Comparison of ENCODE assay signal across 9 cellular contexts in genomic region chr6:167833396-167833763, GRCh38. TPM values are rescaled to one million over a fixed set of nuclear protein-coding genes. Genes with fewer than 3 reads are reported as not detected.
DNase-seq lines count a peak whose midpoint lies in the region; ATAC-seq and TF ChIP-seq lines count a peak whose summit lies in the region.
"Had no signal": no experiment of that assay in that cellular context is flagged by ENCODE, and none has a peak within 500 bp of the region (broad histone marks: within the 10 kb centered on the region; RNA-seq: fewer than 3 reads in every experiment).

No MANE protein-coding gene starts in this region.

- intact Hi-C loops in activated T-helper 1 cell treated with anti-CD3 and anti-CD28 coated beads, Interleukin-12 subunit alpha, Interleukin-12 subunit beta, Interleukin-2, Interleukin-4 antibody, amounts not matched to agents 30 ng/mL and 10 ng/mL and 1 ng/mL, durations not matched to agents 14 hours and 24 hours and 36 hours (cut with micrococcal nuclease): loop anchor here (1.0 to 2.0 kb wide), 3 partner anchors 24 to 127 kb away; no protein-coding TSS in a partner anchor
- intact Hi-C loops in mucosa of descending colon (cut with DNase I, micrococcal nuclease): no loop called here

- H3K36me3 Mint-ChIP-seq in activated T-helper 1 cell treated with anti-CD3 and anti-CD28 coated beads, Interleukin-12 subunit alpha, Interleukin-12 subunit beta, Interleukin-2, Interleukin-4 antibody, amounts not matched to agents 30 ng/mL and 10 ng/mL and 1 ng/mL, durations not matched to agents 14 hours and 24 hours and 36 hours (ENCODE audit: low read depth): peaks cover 8% of the 10 kb centered on the region
- H3K36me3 Mint-ChIP-seq in progenitor cell of endocrine pancreas (ENCODE audit: insufficient read depth): peaks cover 7% of the 10 kb centered on the region

- no peak overlapping the region for H3K4me3 ChIP-seq in mucosa of descending colon

- H3K9me3 Mint-ChIP-seq in activated T-helper 1 cell treated with anti-CD3 and anti-CD28 coated beads, Interleukin-12 subunit alpha, Interleukin-12 subunit beta, Interleukin-2, Interleukin-4 antibody, amounts not matched to agents 30 ng/mL and 10 ng/mL and 1 ng/mL, durations not matched to agents 14 hours and 24 hours and 36 hours: no peaks in the 10 kb centered on the region
- H3K9me3 Mint-ChIP-seq in progenitor cell of endocrine pancreas (ENCODE audit: low read depth): no peaks in the 10 kb centered on the region

- peaks cover 26% of the 10 kb centered on the region for H3K4me1 ChIP-seq in mucosa of descending colon (ENCODE audit: low read depth)

- no peak for DNase-seq in activated T-helper 1 cell treated with anti-CD3 and anti-CD28 coated beads, Interleukin-12 subunit alpha, Interleukin-12 subunit beta, Interleukin-2, Interleukin-4 antibody, amounts not matched to agents 30 ng/mL and 10 ng/mL and 1 ng/mL, durations not matched to agents 14 hours and 24 hours and 36 hours (ENCODE audit: low spot score)
- no peak for DNase-seq in progenitor cell of endocrine pancreas (ENCODE audit: low spot score, unreplicated experiment)
- no peak for DNase-seq in Ammon's horn (ENCODE audit: low spot score)
- DNase-seq in mucosa of descending colon: no peak
- no peak for DNase-seq in NCI-H524 treated with DMSO at 0.1 percent for 48 hours (lab: John Stamatoyannopoulos, UW)
- DNase-seq: NCI-H2029 treated with DMSO at 0.1 percent for 48 hours had no signal

- H3K4me3 Mint-ChIP-seq in activated T-helper 1 cell treated with anti-CD3 and anti-CD28 coated beads, Interleukin-12 subunit alpha, Interleukin-12 subunit beta, Interleukin-2, Interleukin-4 antibody, amounts not matched to agents 30 ng/mL and 10 ng/mL and 1 ng/mL, durations not matched to agents 14 hours and 24 hours and 36 hours: peak overlapping the region; percentile 45
- no peak overlapping the region for H3K4me3 Mint-ChIP-seq in progenitor cell of endocrine pancreas (ENCODE audit: low read depth)

- H3K9me3 ChIP-seq in mucosa of descending colon: no peaks in the 10 kb centered on the region

- peaks cover 23% of the 10 kb centered on the region for H3K27me3 Mint-ChIP-seq in activated T-helper 1 cell treated with anti-CD3 and anti-CD28 coated beads, Interleukin-12 subunit alpha, Interleukin-12 subunit beta, Interleukin-2, Interleukin-4 antibody, amounts not matched to agents 30 ng/mL and 10 ng/mL and 1 ng/mL, durations not matched to agents 14 hours and 24 hours and 36 hours (ENCODE audit: insufficient read depth)
- H3K27me3 Mint-ChIP-seq in progenitor cell of endocrine pancreas: no peaks in the 10 kb centered on the region

- H3K4me1 Mint-ChIP-seq in activated T-helper 1 cell treated with anti-CD3 and anti-CD28 coated beads, Interleukin-12 subunit alpha, Interleukin-12 subunit beta, Interleukin-2, Interleukin-4 antibody, amounts not matched to agents 30 ng/mL and 10 ng/mL and 1 ng/mL, durations not matched to agents 14 hours and 24 hours and 36 hours (ENCODE audit: low read depth): peaks cover 54% of the 10 kb centered on the region
- peaks cover 63% of the 10 kb centered on the region for H3K4me1 Mint-ChIP-seq in progenitor cell of endocrine pancreas (ENCODE audit: low read depth)

- TF ChIP-seq CTCF in progenitor cell of endocrine pancreas (IDR thresholded peaks at IDR 0.05; ENCODE audit: unreplicated experiment) (no peak), mucosa of descending colon (IDR thresholded peaks at IDR 0.05) (no peak)

- H3K27ac Mint-ChIP-seq in activated T-helper 1 cell treated with anti-CD3 and anti-CD28 coated beads, Interleukin-12 subunit alpha, Interleukin-12 subunit beta, Interleukin-2, Interleukin-4 antibody, amounts not matched to agents 30 ng/mL and 10 ng/mL and 1 ng/mL, durations not matched to agents 14 hours and 24 hours and 36 hours: peak overlapping the region; percentile 46
- H3K27ac Mint-ChIP-seq in progenitor cell of endocrine pancreas: peak overlapping the region; percentile 91

- ATAC-seq in GM19438 (IDR thresholded peaks at IDR 0.05; ENCODE audit: low read depth, unreplicated experiment) (peak; percentile 17), HG02943 (IDR thresholded peaks at IDR 0.05; ENCODE audit: low read depth, unreplicated experiment) (peak; percentile 16), mucosa of descending colon (no peak), SK-N-SH treated with all-trans-retinoic acid at 6 μM for 48 hours (no peak)

- H3K36me3 ChIP-seq in mucosa of descending colon (ENCODE audit: low read depth): no peaks in the 10 kb centered on the region

TF ChIP-seq in SK-N-SH treated with all-trans-retinoic acid at 6 μM for 48 hours, 23 proteins besides CTCF, POLR2A, EP300 and RAD21:
- TF ChIP-seq, protein P1, sequence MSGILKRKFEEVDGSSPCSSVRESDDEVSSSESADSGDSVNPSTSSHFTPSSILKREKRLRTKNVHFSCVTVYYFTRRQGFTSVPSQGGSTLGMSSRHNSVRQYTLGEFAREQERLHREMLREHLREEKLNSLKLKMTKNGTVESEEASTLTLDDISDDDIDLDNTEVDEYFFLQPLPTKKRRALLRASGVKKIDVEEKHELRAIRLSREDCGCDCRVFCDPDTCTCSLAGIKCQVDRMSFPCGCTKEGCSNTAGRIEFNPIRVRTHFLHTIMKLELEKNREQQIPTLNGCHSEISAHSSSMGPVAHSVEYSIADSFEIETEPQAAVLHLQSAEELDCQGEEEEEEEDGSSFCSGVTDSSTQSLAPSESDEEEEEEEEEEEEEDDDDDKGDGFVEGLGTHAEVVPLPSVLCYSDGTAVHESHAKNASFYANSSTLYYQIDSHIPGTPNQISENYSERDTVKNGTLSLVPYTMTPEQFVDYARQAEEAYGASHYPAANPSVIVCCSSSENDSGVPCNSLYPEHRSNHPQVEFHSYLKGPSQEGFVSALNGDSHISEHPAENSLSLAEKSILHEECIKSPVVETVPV (CRISPR knock-in tag; IDR thresholded peaks at IDR 0.05): no peak
- TF ChIP-seq ZNF70 (CRISPR knock-in tag; IDR thresholded peaks at IDR 0.05) (no peak), ZC3H10 (CRISPR knock-in tag; IDR thresholded peaks at IDR 0.05) (no peak), TCF4 (CRISPR knock-in tag; IDR thresholded peaks at IDR 0.05; ENCODE audit: borderline replicate concordance) (no peak), PPARA (CRISPR knock-in tag; IDR thresholded peaks at IDR 0.05; ENCODE audit: borderline replicate concordance) (no peak), RARB (CRISPR knock-in tag; IDR thresholded peaks at IDR 0.05) (no peak), ZFP30 (CRISPR knock-in tag; IDR thresholded peaks at IDR 0.05) (no peak), PATZ1 (CRISPR knock-in tag; IDR thresholded peaks at IDR 0.05; ENCODE audit: borderline replicate concordance) (no peak), ZNF565 (CRISPR knock-in tag; conservative IDR thresholded peaks at IDR 0.05; ENCODE audit: low read depth) (no peak)
- TF ChIP-seq, protein P2, sequence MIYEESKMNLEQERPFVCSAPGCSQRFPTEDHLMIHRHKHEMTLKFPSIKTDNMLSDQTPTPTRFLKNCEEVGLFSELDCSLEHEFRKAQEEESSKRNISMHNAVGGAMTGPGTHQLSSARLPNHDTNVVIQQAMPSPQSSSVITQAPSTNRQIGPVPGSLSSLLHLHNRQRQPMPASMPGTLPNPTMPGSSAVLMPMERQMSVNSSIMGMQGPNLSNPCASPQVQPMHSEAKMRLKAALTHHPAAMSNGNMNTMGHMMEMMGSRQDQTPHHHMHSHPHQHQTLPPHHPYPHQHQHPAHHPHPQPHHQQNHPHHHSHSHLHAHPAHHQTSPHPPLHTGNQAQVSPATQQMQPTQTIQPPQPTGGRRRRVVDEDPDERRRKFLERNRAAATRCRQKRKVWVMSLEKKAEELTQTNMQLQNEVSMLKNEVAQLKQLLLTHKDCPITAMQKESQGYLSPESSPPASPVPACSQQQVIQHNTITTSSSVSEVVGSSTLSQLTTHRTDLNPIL (CRISPR knock-in tag; IDR thresholded peaks at IDR 0.05; ENCODE audit: low read depth): no peak

RNA-seq across cellular contexts. Expression of gene AFDN, which starts 6.7 kb away (rescaled TPM):
- total RNA-seq in activated T-helper 1 cell treated with anti-CD3 and anti-CD28 coated beads, Interleukin-12 subunit alpha, Interleukin-12 subunit beta, Interleukin-2, Interleukin-4 antibody, amounts not matched to agents 30 ng/mL and 10 ng/mL and 1 ng/mL, durations not matched to agents 14 hours and 24 hours and 36 hours: 70.1 and 75.9 TPM in 2 replicates
- total RNA-seq in progenitor cell of endocrine pancreas: 421 and 423 TPM in 2 replicates
- total RNA-seq in mucosa of descending colon: 100 to 1,000 TPM; 168 to 231 (median 208) TPM

Comparison
In these comparisons a context has a peak if more than half of its experiments do, and no peak if none do; other contexts are left out.
1. ATAC-seq: peak in GM19438 (single experiment) and HG02943 (single experiment); none in mucosa of descending colon (single experiment) and SK-N-SH treated with all-trans-retinoic acid at 6 μM for 48 hours (single experiment).